Comparison of ENCODE assay signal across 8 cellular contexts in genomic region chr4:184168406-184169019, GRCh38. TPM values are rescaled to one million over a fixed set of nuclear protein-coding genes. Genes with fewer than 3 reads are reported as not detected.
DNase-seq lines count a peak whose midpoint lies in the region; ATAC-seq and TF ChIP-seq lines count a peak whose summit lies in the region.

No MANE protein-coding gene starts in this region.

- in situ Hi-C loops in Panc1 (cut with HindIII; ENCODE audit: low pct_unique_long_range_greater_than_20kb, low sequenced_read_pairs): no loop called here

- no TSS peak for BruUV-seq in Panc1 (replicated peaks; lab: Mats Ljungman, UMichigan)

- no peaks in the 10 kb centered on the region for H3K4me1 ChIP-seq in Panc1 (ENCODE audit: control insufficient read depth, insufficient read depth, low read length)
- peaks cover 0 to 6% of the 10 kb centered on the region in 2 donors for H3K4me1 ChIP-seq in thoracic aorta (ENCODE audit: control insufficient read depth in 1 of 2, low read depth in 2 of 2)

- no peaks in the 10 kb centered on the region for H3K36me3 ChIP-seq in Panc1 (ENCODE audit: control insufficient read depth, insufficient read depth, low read length)
- H3K36me3 ChIP-seq in thoracic aorta: no peaks in the 10 kb centered on the region

- POLR2A ChIA-PET in Panc1 (lab: Charles Lee): no interaction called here

- ATAC-seq in GM19035 (IDR thresholded peaks at IDR 0.05; ENCODE audit: unreplicated experiment) (peak; percentile 83), HG03159 (IDR thresholded peaks at IDR 0.05; ENCODE audit: unreplicated experiment) (peak; percentile 83), Panc1 (peak; percentile 98), thoracic aorta (ENCODE audit: insufficient number of reproducible peaks, low FRiP score, low read depth) (peak; percentile 71)

- peak; percentile 87 for TF ChIP-seq CTCF in AG10803 (conservative IDR thresholded peaks at IDR 0.05; ENCODE audit: low read length)
- peak; percentile 94 for TF ChIP-seq CTCF in Panc1 (IDR thresholded peaks at IDR 0.05)
- TF ChIP-seq CTCF in thoracic aorta (IDR thresholded peaks at IDR 0.05): peak; percentile 96

- intact Hi-C loops in Panc1 (cut with micrococcal nuclease; ENCODE audit: unreplicated experiment): loop anchor here (1.0 kb wide), 1 partner anchor 328 kb away; no protein-coding TSS in a partner anchor

- CTCF ChIA-PET in Panc1 (lab: Charles Lee): interaction anchor here (1.2 to 1.5 kb wide), 2 partner anchors 20 to 328 kb away, joined by 3 to 7 read pairs; no protein-coding TSS in a partner anchor

- H3K27me3 ChIP-seq in Panc1 (ENCODE audit: control insufficient read depth, insufficient read depth, low read length) (no peaks in the 10 kb centered on the region), thoracic aorta (replicated peaks; ENCODE audit: insufficient read depth) (no peaks in the 10 kb centered on the region)

- H3K4me3 ChIP-seq in AG10803 (ENCODE audit: low read length): no peak overlapping the region
- H3K4me3 ChIP-seq in Panc1 (ENCODE audit: low read depth in 2 of 2, low read length in 2 of 2): no peak overlapping the region
- peak overlapping the region; percentile 36 for H3K4me3 ChIP-seq in thoracic aorta

- H3K9me3 ChIP-seq in Panc1 (ENCODE audit: control insufficient read depth, insufficient read depth, low read depth, low read length): no peaks in the 10 kb centered on the region
- no peaks in the 10 kb centered on the region for H3K9me3 ChIP-seq in thoracic aorta

- H3K27ac ChIP-seq in Panc1 (ENCODE audit: low read length): no peak overlapping the region
- no peak overlapping the region for H3K27ac ChIP-seq in thoracic aorta

- DNase-seq in AG10803 (ENCODE audit: low read depth): peak; percentile 60
- DNase-seq in Panc1 (ENCODE audit: low read depth, low spot score): peak; percentile 12
- peak; percentile 25 for DNase-seq in activated effector memory CD4-positive, alpha-beta T cell treated with Interleukin-2 at 50 U/mL for 16 hours
- DNase-seq in foreskin melanocyte: peak; percentile 64
- peak; percentile 11 for DNase-seq in non-pigmented ciliary epithelial cell (ENCODE audit: low read depth)
- no peak for DNase-seq in thoracic aorta (ENCODE audit: low spot score)

RNA-seq across cellular contexts. Expression of gene ENPP6, which starts 49.2 kb away (rescaled TPM):
- total RNA-seq in Panc1 (2021; ENCODE audit: unreplicated experiment): not detected
- not detected for polyA plus RNA-seq in Panc1 (2012; ENCODE audit: insufficient read length)
- total RNA-seq in thoracic aorta: 1 to 10 TPM in 1 of 2 donors, under 1 TPM in 1; 0.27 to 2.0 TPM
